ENCODE assay signal across 12 cellular contexts in the genomic region with DNA sequence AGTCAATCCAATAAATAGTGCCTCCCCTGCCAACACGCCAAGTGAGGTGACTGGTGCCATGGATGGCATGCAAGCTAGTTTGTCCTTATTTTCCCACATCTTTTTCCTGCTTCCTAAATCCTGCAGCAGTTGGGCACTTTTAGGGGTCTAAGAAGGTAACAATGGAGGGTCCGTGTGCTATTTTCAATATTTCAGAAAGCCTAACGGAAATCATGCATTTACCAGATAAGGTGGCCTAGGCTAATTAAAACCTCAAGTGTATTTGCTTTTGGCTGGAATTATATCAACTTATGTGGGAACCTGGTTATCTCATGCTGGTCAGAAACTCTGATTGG. TPM values are rescaled to one million over a fixed set of nuclear protein-coding genes. Genes with fewer than 3 reads are reported as not detected.
DNase-seq lines count a peak whose midpoint lies in the region; ATAC-seq and TF ChIP-seq lines count a peak whose summit lies in the region.
"Had no signal": no experiment of that assay in that cellular context is flagged by ENCODE, and none has a peak within 500 bp of the region (broad histone marks: within the 10 kb centered on the region; RNA-seq: fewer than 3 reads in every experiment).

No MANE protein-coding gene starts in this region.

- H3K27ac ChIP-seq in lower lobe of right lung (peak overlapping the region; percentile 82), thoracic aorta (peak overlapping the region in 1 of 2 donors; percentile 73)
- H3K27ac ChIP-seq: SJCRH30 had no signal

- H3K4me1 ChIP-seq in lower lobe of right lung (peaks cover 70% of the 10 kb centered on the region), thoracic aorta (ENCODE audit: control insufficient read depth in 1 of 2, low read depth in 2 of 2) (peaks cover 52 to 72% of the 10 kb centered on the region in 2 donors)

- intact Hi-C loops in lower lobe of right lung (cut with DNase I), result no loop called here

- no peaks in the 10 kb centered on the region for H3K9me3 Mint-ChIP-seq in activated T-cell treated with anti-CD3 and anti-CD28 coated beads, Interleukin-2, amount 50 U/mL, for 72 hours
- H3K9me3 Mint-ChIP-seq in activated T-helper 17 cell treated with anti-CD3 and anti-CD28 coated beads, Interleukin-2, amount 50 U/mL, for 72 hours, result no peaks in the 10 kb centered on the region

- H3K36me3 Mint-ChIP-seq in activated T-cell treated with anti-CD3 and anti-CD28 coated beads, Interleukin-2, amount 50 U/mL, for 72 hours (ENCODE audit: insufficient read depth in 2 of 2), result peaks cover 4 to 5% of the 10 kb centered on the region in 2 donors
- peaks cover 98% of the 10 kb centered on the region for H3K36me3 Mint-ChIP-seq in activated T-helper 17 cell treated with anti-CD3 and anti-CD28 coated beads, Interleukin-2, amount 50 U/mL, for 72 hours (ENCODE audit: low read depth)

- no peaks in the 10 kb centered on the region for H3K9me3 ChIP-seq in lower lobe of right lung
- no peaks in the 10 kb centered on the region for H3K9me3 ChIP-seq in thoracic aorta
- H3K9me3 ChIP-seq: SJCRH30 had no signal

- no peak for ATAC-seq in activated T-cell treated with anti-CD3 and anti-CD28 coated beads, Interleukin-2, amount 50 U/mL, for 72 hours (replicated peaks in 1 of 2)
- ATAC-seq in activated T-helper 17 cell treated with anti-CD3 and anti-CD28 coated beads, Interleukin-2, amount 50 U/mL, for 72 hours (replicated peaks), result no peak
- no peak for ATAC-seq in lower lobe of right lung
- ATAC-seq in thoracic aorta (ENCODE audit: insufficient number of reproducible peaks, low FRiP score, low read depth), result no peak

- TF ChIP-seq CTCF in lower lobe of right lung (IDR thresholded peaks at IDR 0.05) (no peak), thoracic aorta (IDR thresholded peaks at IDR 0.05) (no peak)

- H3K4me3 Mint-ChIP-seq in activated T-cell treated with anti-CD3 and anti-CD28 coated beads, Interleukin-2, amount 50 U/mL, for 72 hours, result peak overlapping the region; percentile 63 to 65
- H3K4me3 Mint-ChIP-seq in activated T-helper 17 cell treated with anti-CD3 and anti-CD28 coated beads, Interleukin-2, amount 50 U/mL, for 72 hours, result peak overlapping the region; percentile 83

- peaks cover 23% of the 10 kb centered on the region for H3K36me3 ChIP-seq in lower lobe of right lung
- H3K36me3 ChIP-seq in thoracic aorta, result peaks cover 48% of the 10 kb centered on the region
- H3K36me3 ChIP-seq: SJCRH30 had no signal

- H3K4me3 ChIP-seq in lower lobe of right lung (peak overlapping the region; percentile 38), thoracic aorta (peak overlapping the region; percentile 100)
- H3K4me3 ChIP-seq: SJCRH30 had no signal

- no peak for DNase-seq in activated T-cell treated with anti-CD3 and anti-CD28 coated beads, Interleukin-2, amount 50 U/mL, for 72 hours
- no peak for DNase-seq in activated T-cell treated with anti-CD3 and anti-CD28 coated beads, Interleukin-2, amount 50 U/mL, for 1 hour
- DNase-seq in lower lobe of right lung (no peak), thoracic aorta (ENCODE audit: low spot score) (no peak), DMS79 (lab: John Stamatoyannopoulos, UW) (no peak), ureter (ENCODE audit: low spot score) (no peak), amniotic stem cell (lab: John Stamatoyannopoulos, UW) (no peak)
- DNase-seq: activated CD8-positive, alpha-beta memory T cell treated with anti-CD3 and anti-CD28 coated beads, Interleukin-2, amount 50 U/mL, for 48 hours; NCI-H2171; SJCRH30 had no signal

- no peaks in the 10 kb centered on the region for H3K27me3 ChIP-seq in lower lobe of right lung (ENCODE audit: low read depth)
- no peaks in the 10 kb centered on the region for H3K27me3 ChIP-seq in thoracic aorta (replicated peaks; ENCODE audit: insufficient read depth)
- H3K27me3 ChIP-seq: SJCRH30 had no signal

- H3K27me3 Mint-ChIP-seq in activated T-cell treated with anti-CD3 and anti-CD28 coated beads, Interleukin-2, amount 50 U/mL, for 72 hours (ENCODE audit: low read depth), result no peaks in the 10 kb centered on the region
- H3K27me3 Mint-ChIP-seq in activated T-helper 17 cell treated with anti-CD3 and anti-CD28 coated beads, Interleukin-2, amount 50 U/mL, for 72 hours, result no peaks in the 10 kb centered on the region

- H3K27ac Mint-ChIP-seq in activated T-cell treated with anti-CD3 and anti-CD28 coated beads, Interleukin-2, amount 50 U/mL, for 72 hours, result peak overlapping the region; percentile 30
- peak overlapping the region; percentile 89 for H3K27ac Mint-ChIP-seq in activated T-helper 17 cell treated with anti-CD3 and anti-CD28 coated beads, Interleukin-2, amount 50 U/mL, for 72 hours

- peaks cover 66% of the 10 kb centered on the region for H3K4me1 Mint-ChIP-seq in activated T-cell treated with anti-CD3 and anti-CD28 coated beads, Interleukin-2, amount 50 U/mL, for 72 hours (ENCODE audit: low read depth)
- peaks cover 38% of the 10 kb centered on the region for H3K4me1 Mint-ChIP-seq in activated T-helper 17 cell treated with anti-CD3 and anti-CD28 coated beads, Interleukin-2, amount 50 U/mL, for 72 hours

RNA-seq across cellular contexts. Expression of a gene that starts 4.9 kb away (rescaled TPM):
- total RNA-seq in activated T-cell treated with anti-CD3 and anti-CD28 coated beads, Interleukin-2, amount 50 U/mL, for 72 hours, result 10 to 100 TPM; 20.6 to 27.4 TPM
- total RNA-seq in activated T-helper 17 cell treated with anti-CD3 and anti-CD28 coated beads, Interleukin-2, amount 50 U/mL, for 72 hours, result 100 to 1,000 TPM in 1 of 2 donors, 10 to 100 TPM in 1; 29.9 to 211 TPM
- total RNA-seq in lower lobe of right lung (97.1 TPM), thoracic aorta (100 to 1,000 TPM; 752 to 847 TPM), ureter (117 TPM)

RNA-seq across cellular contexts. Expression of a gene that starts 29.6 kb away (rescaled TPM):
- 1 to 10 TPM; 1.3 to 2.8 TPM for total RNA-seq in activated T-cell treated with anti-CD3 and anti-CD28 coated beads, Interleukin-2, amount 50 U/mL, for 72 hours
- total RNA-seq in activated T-helper 17 cell treated with anti-CD3 and anti-CD28 coated beads, Interleukin-2, amount 50 U/mL, for 72 hours, result 1 to 10 TPM in 1 of 2 donors, under 1 TPM in 1; 0.48 to 2.6 TPM
- total RNA-seq in lower lobe of right lung (28.3 TPM), thoracic aorta (10 to 100 TPM in 1 of 2 donors, 1 to 10 TPM in 1; 7.4 to 19.0 TPM), ureter (88.4 TPM)

RNA-seq across cellular contexts. Expression of a gene that starts 49.9 kb away (rescaled TPM):
- 10 to 100 TPM in 1 of 2 donors, 1 to 10 TPM in 1; 3.8 to 16.0 TPM for total RNA-seq in activated T-cell treated with anti-CD3 and anti-CD28 coated beads, Interleukin-2, amount 50 U/mL, for 72 hours
- total RNA-seq in activated T-helper 17 cell treated with anti-CD3 and anti-CD28 coated beads, Interleukin-2, amount 50 U/mL, for 72 hours, result 1 to 10 TPM in 1 of 2 donors, under 1 TPM in 1; 0.24 to 2.2 TPM
- total RNA-seq in lower lobe of right lung, result 0.65 TPM
- total RNA-seq in thoracic aorta, result 1 to 10 TPM in 1 of 2 donors, under 1 TPM in 1; 0.95 to 2.3 TPM
- 0.34 TPM for total RNA-seq in ureter
- total RNA-seq: renal cortical epithelial cell, SJCRH30 had no signal

RNA-seq across cellular contexts. Expression of a gene that starts 59.2 kb away (rescaled TPM):
- 10 to 100 TPM in 1 of 2 donors, 1 to 10 TPM in 1; 8.5 to 12.4 TPM for total RNA-seq in activated T-cell treated with anti-CD3 and anti-CD28 coated beads, Interleukin-2, amount 50 U/mL, for 72 hours
- 10 to 100 TPM; 16.4 to 21.2 TPM for total RNA-seq in activated T-helper 17 cell treated with anti-CD3 and anti-CD28 coated beads, Interleukin-2, amount 50 U/mL, for 72 hours
- total RNA-seq in lower lobe of right lung, result 4.5 TPM
- total RNA-seq in thoracic aorta, result not detected
- total RNA-seq in ureter, result 0.62 TPM
- total RNA-seq: SJCRH30 had no signal
